Comparison of ENCODE assay signal across 8 cellular contexts in the genomic region with DNA sequence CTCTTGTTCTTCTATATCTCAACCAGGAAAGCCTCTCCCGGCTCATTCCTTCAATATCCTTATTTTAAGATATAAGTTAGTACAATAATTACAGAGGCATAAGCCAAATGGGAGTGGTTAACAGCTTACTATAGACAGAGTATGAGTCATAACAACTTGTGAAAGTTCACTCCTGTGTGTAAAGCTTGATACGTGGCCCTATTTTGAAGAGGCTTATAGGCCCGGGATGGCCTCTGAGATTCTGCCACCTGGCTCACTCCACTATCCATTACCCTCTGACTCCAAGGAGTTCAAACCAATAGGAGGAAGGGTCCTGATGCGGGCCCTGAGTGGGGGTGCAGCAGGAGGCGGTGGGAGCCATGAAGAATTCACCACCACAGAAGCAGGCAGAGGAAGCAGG. TPM values are rescaled to one million over a fixed set of nuclear protein-coding genes. Genes with fewer than 3 reads are reported as not detected.
DNase-seq lines count a peak whose midpoint lies in the region; ATAC-seq and TF ChIP-seq lines count a peak whose summit lies in the region.

No MANE protein-coding gene starts in this region.

- DNase-seq in stimulated activated CD4-positive, alpha-beta T cell treated with anti-CD3 and anti-CD28 coated beads, Interleukin-1b, Interleukin-23, amount 100 ng/mL, for 48 hours = peak; percentile 13
- DNase-seq in stimulated activated CD4-positive, alpha-beta T cell treated with anti-CD3 and anti-CD28 coated beads, Interleukin-4, amount 100 ng/mL, for 4 hours = no peak
- DNase-seq in T-helper 17 cell = no peak
- DNase-seq in memory B cell (ENCODE audit: low spot score in 2 of 2) = no peak
- no peak for DNase-seq in hepatic stellate cell (ENCODE audit: low spot score)
- no peak for DNase-seq in SKM-1 (lab: John Stamatoyannopoulos, UW; ENCODE audit: unreplicated experiment)
- no peak for DNase-seq in HEK293T (ENCODE audit: extremely low spot score)

- peaks cover 25% of the 10 kb centered on the region for H3K36me3 Mint-ChIP-seq in T-helper 17 cell (ENCODE audit: low read depth)
- peaks cover 35% of the 10 kb centered on the region for H3K36me3 Mint-ChIP-seq in memory B cell

- H3K27ac Mint-ChIP-seq in T-helper 17 cell (peak overlapping the region; percentile 95), memory B cell (peak overlapping the region; percentile 99)

- H3K4me1 Mint-ChIP-seq in T-helper 17 cell (peaks cover 55% of the 10 kb centered on the region), memory B cell (peaks cover 56% of the 10 kb centered on the region)

- POLR2A ChIA-PET in HEK293T (lab: Yijun Ruan, JAX) = no interaction called here

- H3K9me3 ChIP-seq in T-helper 17 cell (ENCODE audit: control insufficient read depth, low read length, poor library complexity, severe bottlenecking) = no peaks in the 10 kb centered on the region

- CTCF ChIA-PET in HEK293T (lab: Yijun Ruan, JAX) = no interaction called here

- H3K4me3 Mint-ChIP-seq in T-helper 17 cell = peak overlapping the region; percentile 21
- no peak overlapping the region for H3K4me3 Mint-ChIP-seq in memory B cell

- no peaks in the 10 kb centered on the region for H3K27me3 Mint-ChIP-seq in T-helper 17 cell
- no peaks in the 10 kb centered on the region for H3K27me3 Mint-ChIP-seq in memory B cell

- peak; percentile 47 for ATAC-seq in HG03025 (IDR thresholded peaks at IDR 0.05; ENCODE audit: low FRiP score, unreplicated experiment)
- ATAC-seq in T-helper 17 cell = peak; percentile 38
- no peak for ATAC-seq in memory B cell (ENCODE audit: low read depth)

- H3K9me3 Mint-ChIP-seq in memory B cell = no peaks in the 10 kb centered on the region

TF ChIP-seq in HEK293T, 16 proteins besides CTCF, POLR2A, EP300 and RAD21:
- TF ChIP-seq FOXA1 (IDR thresholded peaks at IDR 0.05) (no peak), NFRKB (IDR thresholded peaks at IDR 0.05) (no peak), LEF1 (IDR thresholded peaks at IDR 0.05; ENCODE audit: borderline replicate concordance) (no peak), BHLHE40 (IDR thresholded peaks at IDR 0.05; ENCODE audit: borderline replicate concordance) (no peak), SP1 (IDR thresholded peaks at IDR 0.05) (no peak), FOXM1 (IDR thresholded peaks at IDR 0.05; ENCODE audit: borderline replicate concordance) (no peak), CTBP1 (IDR thresholded peaks at IDR 0.05; ENCODE audit: borderline replicate concordance) (no peak)
- TF ChIP-seq, protein P1, sequence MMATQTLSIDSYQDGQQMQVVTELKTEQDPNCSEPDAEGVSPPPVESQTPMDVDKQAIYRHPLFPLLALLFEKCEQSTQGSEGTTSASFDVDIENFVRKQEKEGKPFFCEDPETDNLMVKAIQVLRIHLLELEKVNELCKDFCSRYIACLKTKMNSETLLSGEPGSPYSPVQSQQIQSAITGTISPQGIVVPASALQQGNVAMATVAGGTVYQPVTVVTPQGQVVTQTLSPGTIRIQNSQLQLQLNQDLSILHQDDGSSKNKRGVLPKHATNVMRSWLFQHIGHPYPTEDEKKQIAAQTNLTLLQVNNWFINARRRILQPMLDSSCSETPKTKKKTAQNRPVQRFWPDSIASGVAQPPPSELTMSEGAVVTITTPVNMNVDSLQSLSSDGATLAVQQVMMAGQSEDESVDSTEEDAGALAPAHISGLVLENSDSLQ (IDR thresholded peaks at IDR 0.05) = no peak

RNA-seq across cellular contexts. Expression of a gene that starts 36.6 kb away (rescaled TPM):
- 100 to 1,000 TPM; 106 to 126 TPM for total RNA-seq in T-helper 17 cell

RNA-seq across cellular contexts. Expression of a gene that starts 54.0 kb away (rescaled TPM):
- 10 to 100 TPM; 20.6 to 21.2 TPM for total RNA-seq in T-helper 17 cell
